In genomic region chr16:22321340-22322001, GRCh38 we compare ENCODE assay signal across 8 cellular contexts. TPM values are rescaled to one million over a fixed set of nuclear protein-coding genes. Genes with fewer than 3 reads are reported as not detected.
DNase-seq lines count a peak whose midpoint lies in the region; ATAC-seq, FAIRE-seq and TF ChIP-seq lines count a peak whose summit lies in the region.

No MANE protein-coding gene starts in this region.

- no peaks in the 10 kb centered on the region for H3K27me3 ChIP-seq in psoas muscle (ENCODE audit: insufficient read depth in 3 of 3, low read length in 2 of 3)

- H3K9me3 Mint-ChIP-seq in activated naive CD4-positive, alpha-beta T cell treated with anti-CD3 and anti-CD28 coated beads, Interleukin-2, amount 50 U/mL, for 72 hours, result no peaks in the 10 kb centered on the region

- no peaks in the 10 kb centered on the region for H3K9me3 ChIP-seq in psoas muscle

- peak overlapping the region in 1 of 2 donors; percentile 14 for H3K27ac Mint-ChIP-seq in activated naive CD4-positive, alpha-beta T cell treated with anti-CD3 and anti-CD28 coated beads, Interleukin-2, amount 50 U/mL, for 72 hours

- H3K27ac ChIP-seq in psoas muscle, result peak overlapping the region; percentile 11

- H3K4me1 ChIP-seq in psoas muscle, result peaks cover 3% of the 10 kb centered on the region

- TF ChIP-seq CTCF in psoas muscle (IDR thresholded peaks at IDR 0.05), result peak; percentile 90

- H3K36me3 Mint-ChIP-seq in activated naive CD4-positive, alpha-beta T cell treated with anti-CD3 and anti-CD28 coated beads, Interleukin-2, amount 50 U/mL, for 72 hours, result no peaks in the 10 kb centered on the region

- H3K36me3 ChIP-seq in psoas muscle (ENCODE audit: insufficient read depth in 1 of 2, low read depth in 1 of 2), result peaks cover 0 to 92% of the 10 kb centered on the region in 2 donors

- DNase-seq in MV-4-11 (lab: John Stamatoyannopoulos, UW), result peak; percentile 46
- peak; percentile 63 to 69 for DNase-seq in activated naive CD4-positive, alpha-beta T cell treated with anti-CD3 and anti-CD28 coated beads, Interleukin-2, amount 50 U/mL, for 72 hours (ENCODE audit: low spot score in 2 of 2)
- peak; percentile 74 for DNase-seq in Right ventricle myocardium superior
- peak; percentile 70 to 78 for DNase-seq in psoas muscle

- ATAC-seq in SK-N-SH treated with all-trans-retinoic acid at 6 μM for 48 hours, result peak; percentile 86
- ATAC-seq in activated naive CD4-positive, alpha-beta T cell treated with anti-CD3 and anti-CD28 coated beads, Interleukin-2, amount 50 U/mL, for 72 hours, result peak; percentile 68 to 78
- peak; percentile 72 for ATAC-seq in Right ventricle myocardium superior (ENCODE audit: poor library complexity)
- ATAC-seq in psoas muscle, result peak; percentile 69 to 83 (median 78)
- ATAC-seq in GM21515 (IDR thresholded peaks at IDR 0.05; ENCODE audit: unreplicated experiment), result no peak
- no peak for ATAC-seq in HG02938 (IDR thresholded peaks at IDR 0.05; ENCODE audit: unreplicated experiment)

- 44 to 61% (median 45%) methylated on average over 16 of the region's 16 CpGs for WGBS in psoas muscle, 3 donors

- intact Hi-C loops in Right ventricle myocardium superior (cut with DNase I), result no loop called here
- intact Hi-C loops in psoas muscle (cut with DNase I), result loop anchor here (5.0 to 10.0 kb wide), 3 partner anchors 96 to 1134 kb away; no protein-coding TSS in a partner anchor

- FAIRE-seq in G401.6 (lab: Jason Lieb, UNC), result peak; percentile 97

- H3K4me3 ChIP-seq in psoas muscle, result no peak overlapping the region

TF ChIP-seq in SK-N-SH treated with all-trans-retinoic acid at 6 μM for 48 hours, 23 proteins besides CTCF, POLR2A, EP300 and RAD21:
- TF ChIP-seq CSDC2 (CRISPR knock-in tag; IDR thresholded peaks at IDR 0.05) (no peak), ZNF70 (CRISPR knock-in tag; IDR thresholded peaks at IDR 0.05) (no peak), TCF4 (CRISPR knock-in tag; IDR thresholded peaks at IDR 0.05; ENCODE audit: borderline replicate concordance) (no peak), BACH2 (CRISPR knock-in tag; IDR thresholded peaks at IDR 0.05; ENCODE audit: borderline replicate concordance) (no peak), ZFP30 (CRISPR knock-in tag; IDR thresholded peaks at IDR 0.05) (no peak), ARNTL (CRISPR knock-in tag; IDR thresholded peaks at IDR 0.05; ENCODE audit: borderline replicate concordance, low read depth) (no peak), TOX (CRISPR knock-in tag; IDR thresholded peaks at IDR 0.05; ENCODE audit: borderline replicate concordance) (no peak), RARB (CRISPR knock-in tag; IDR thresholded peaks at IDR 0.05) (no peak), ZC3H10 (CRISPR knock-in tag; IDR thresholded peaks at IDR 0.05) (no peak), PATZ1 (CRISPR knock-in tag; IDR thresholded peaks at IDR 0.05; ENCODE audit: borderline replicate concordance) (no peak), ESRRG (CRISPR knock-in tag; IDR thresholded peaks at IDR 0.05) (no peak), GLIS3 (CRISPR knock-in tag; IDR thresholded peaks at IDR 0.05) (no peak), SNAI2 (CRISPR knock-in tag; IDR thresholded peaks at IDR 0.05) (no peak), ISL1 (CRISPR knock-in tag; IDR thresholded peaks at IDR 0.05) (no peak), OSR1 (CRISPR knock-in tag; IDR thresholded peaks at IDR 0.05) (no peak)

RNA-seq across cellular contexts. Expression of gene POLR3E, which starts 24.3 kb away (rescaled TPM):
- 10 to 100 TPM; 50.3 to 75.4 TPM for total RNA-seq in activated naive CD4-positive, alpha-beta T cell treated with anti-CD3 and anti-CD28 coated beads, Interleukin-2, amount 50 U/mL, for 72 hours
- 34.8 TPM for total RNA-seq in Right ventricle myocardium superior
- total RNA-seq in psoas muscle, result 100 to 1,000 TPM in 1 of 4 donors, 10 to 100 TPM in 3; 63.8 to 119 (median 92.5) TPM
- 10 to 100 TPM; 45.6 to 96.1 (median 71.2) TPM for polyA plus RNA-seq in psoas muscle

RNA-seq across cellular contexts. Expression of gene CDR2, which starts 52.9 kb away (rescaled TPM):
- total RNA-seq in activated naive CD4-positive, alpha-beta T cell treated with anti-CD3 and anti-CD28 coated beads, Interleukin-2, amount 50 U/mL, for 72 hours, result 10 to 100 TPM; 26.8 to 44.4 TPM
- total RNA-seq in Right ventricle myocardium superior (5.2 TPM), psoas muscle (10 to 100 TPM in 1 of 4 donors, 1 to 10 TPM in 3; 4.0 to 11.9 (median 4.5) TPM)
- polyA plus RNA-seq in psoas muscle, result 1 to 10 TPM; 2.2 to 5.3 (median 4.5) TPM

Comparison
In these comparisons a context has a peak if more than half of its experiments do, and no peak if none do; other contexts are left out.
1. ATAC-seq: peak in SK-N-SH treated with all-trans-retinoic acid at 6 μM for 48 hours (single experiment), activated naive CD4-positive, alpha-beta T cell treated with anti-CD3 and anti-CD28 coated beads, Interleukin-2, amount 50 U/mL, for 72 hours (2 of 2), Right ventricle myocardium superior (single experiment) and psoas muscle (4 of 4); none in GM21515 (single experiment) and HG02938 (single experiment).
2. Peak in every context shown above with its lines, with median percentiles within 50 percentile points of each other: DNase-seq.